Comparison of ENCODE assay signal across 10 cellular contexts in the genomic region with DNA sequence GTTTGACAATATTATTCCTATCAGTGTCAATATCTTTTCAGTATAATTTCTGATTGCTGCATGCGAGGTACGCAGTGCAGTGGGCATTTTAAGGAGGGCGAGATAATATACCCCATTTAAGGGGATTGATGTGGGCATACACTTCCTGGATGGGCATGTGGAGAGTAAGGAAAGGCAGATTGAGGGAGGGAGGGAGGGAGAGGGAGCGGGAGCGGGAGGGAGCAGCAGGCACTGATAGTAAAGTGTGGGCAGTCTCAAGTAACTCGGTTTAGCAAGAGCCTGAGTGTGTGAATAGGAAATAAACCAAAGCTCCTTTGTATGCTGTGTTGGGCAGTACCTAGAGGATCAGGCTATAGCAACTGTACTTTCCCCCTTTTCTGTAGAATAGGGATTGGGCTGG. TPM values are rescaled to one million over a fixed set of nuclear protein-coding genes. Genes with fewer than 3 reads are reported as not detected.
DNase-seq lines count a peak whose midpoint lies in the region; ATAC-seq, FAIRE-seq and TF ChIP-seq lines count a peak whose summit lies in the region.
"Had no signal": no experiment of that assay in that cellular context is flagged by ENCODE, and none has a peak within 500 bp of the region (broad histone marks: within the 10 kb centered on the region; RNA-seq: fewer than 3 reads in every experiment).

No MANE protein-coding gene starts in this region.

- TF ChIP-seq CTCF in HepG2 (CRISPR knock-in tag; IDR thresholded peaks at IDR 0.05): no peak
- no peak for TF ChIP-seq CTCF in right lobe of liver (IDR thresholded peaks at IDR 0.05)
- no peak for TF ChIP-seq CTCF in left lung (IDR thresholded peaks at IDR 0.05)
- no peak for TF ChIP-seq CTCF in upper lobe of right lung (IDR thresholded peaks at IDR 0.05)

- no peaks in the 10 kb centered on the region; a peak in 2 of 5 replicates for H3K36me3 ChIP-seq in HepG2 (replicated peaks in 1 of 2; ENCODE audit: control insufficient read depth in 1 of 2, insufficient read depth in 2 of 2, low read length in 2 of 2)
- no peaks in the 10 kb centered on the region for H3K36me3 ChIP-seq in right lobe of liver
- H3K36me3 ChIP-seq in left lung: no peaks in the 10 kb centered on the region
- no peaks in the 10 kb centered on the region for H3K36me3 ChIP-seq in upper lobe of right lung
- H3K36me3 ChIP-seq: BE2C had no signal

- CTCF ChIA-PET in HepG2 (lab: Yijun Ruan, JAX; ENCODE audit: low intra/inter-chr PET ratio, low total read pairs): no interaction called here

- H3K4me1 ChIP-seq in HepG2 (ENCODE audit: insufficient read depth, low read length): peaks cover 67% of the 10 kb centered on the region
- H3K4me1 ChIP-seq in right lobe of liver: peaks cover 0 to 28% (median 0%) of the 10 kb centered on the region in 4 donors
- peaks cover 14 to 70% of the 10 kb centered on the region in 2 donors for H3K4me1 ChIP-seq in left lung
- peaks cover 53% of the 10 kb centered on the region for H3K4me1 ChIP-seq in upper lobe of right lung
- H3K4me1 ChIP-seq: BE2C had no signal

- peak overlapping the region; percentile 21; the same call in 1 of the 2 replicates for H3K4me2 ChIP-seq in HepG2 (ENCODE audit: low read depth, low read length)

- H3K27ac ChIP-seq in HepG2 (ENCODE audit: extremely low read length, insufficient read depth, low read length) (no peak overlapping the region), right lobe of liver (no peak overlapping the region), left lung (peak overlapping the region in 1 of 2 donors; percentile 6), upper lobe of right lung (peak overlapping the region; percentile 34)

- H3K9me3 ChIP-seq in HepG2 (ENCODE audit: low read length): no peaks in the 10 kb centered on the region
- no peaks in the 10 kb centered on the region for H3K9me3 ChIP-seq in right lobe of liver
- no peaks in the 10 kb centered on the region for H3K9me3 ChIP-seq in left lung
- no peaks in the 10 kb centered on the region for H3K9me3 ChIP-seq in upper lobe of right lung
- H3K9me3 ChIP-seq: BE2C had no signal

- H3K4me3 ChIP-seq in HepG2 (replicated peaks in 1 of 3; ENCODE audit: insufficient read depth in 1 of 3, low read depth in 2 of 3, low read length in 3 of 3) (no peak overlapping the region), right lobe of liver (no peak overlapping the region), left lung (no peak overlapping the region), upper lobe of right lung (no peak overlapping the region)

- TF ChIP-seq RAD21 in HepG2 (CRISPR knock-in tag; IDR thresholded peaks at IDR 0.05): no peak

- in situ Hi-C loops in HepG2 (cut with HindIII; ENCODE audit: extremely low pct_ligation_motif_present, low pct_unique_long_range_greater_than_20kb): no loop called here

- no peak overlapping the region for H2AFZ ChIP-seq in HepG2 (ENCODE audit: low read length)

- TF ChIP-seq POLR2A in HepG2 (IDR thresholded peaks at IDR 0.05; ENCODE audit: insufficient read depth in 1 of 2, low read depth in 2 of 2, low read length in 2 of 2) (no peak), right lobe of liver (IDR thresholded peaks at IDR 0.05) (no peak)

- no peak for FAIRE-seq in HepG2 (lab: Jason Lieb, UNC)

- no peak overlapping the region for H3K9ac ChIP-seq in HepG2 (ENCODE audit: insufficient read depth, low read depth, low read length)

- intact Hi-C loops in HepG2 (cut with micrococcal nuclease; ENCODE audit: unreplicated experiment) (no loop called here), right lobe of liver (cut with DNase I) (no loop called here), left lung (cut with DNase I) (no loop called here), upper lobe of right lung (cut with DNase I) (no loop called here)

- peaks cover 93% of the 10 kb centered on the region for H3K79me2 ChIP-seq in HepG2 (ENCODE audit: insufficient read depth, low read length)

- DNase-seq in HepG2 (ENCODE audit: low spot score) (no peak), right lobe of liver (no peak), astrocyte of the hippocampus (ENCODE audit: low read depth, low spot score) (peak; percentile 20), left lung (no peak), upper lobe of right lung (no peak), SIG-M5 treated with dmso at 0.1 percent for 504 hours (lab: John Stamatoyannopoulos, UW; ENCODE audit: unreplicated experiment) (no peak)
- DNase-seq: BE2C, T-helper 1 cell had no signal

- BruUV-seq in HepG2 (replicated peaks; lab: Mats Ljungman, UMichigan): no TSS peak

- H3K27me3 ChIP-seq in HepG2 (ENCODE audit: control insufficient read depth in 1 of 2, insufficient read depth in 2 of 2, low read length in 2 of 2) (no peaks in the 10 kb centered on the region; a peak in 1 of 5 replicates), right lobe of liver (no peaks in the 10 kb centered on the region), left lung (no peaks in the 10 kb centered on the region), upper lobe of right lung (no peaks in the 10 kb centered on the region)
- H3K27me3 ChIP-seq: BE2C had no signal

- TF ChIP-seq EP300 in HepG2 (IDR thresholded peaks at IDR 0.05; ENCODE audit: low read depth in 2 of 2, low read length in 2 of 2) (no peak), HepG2 (CRISPR knock-in tag; IDR thresholded peaks at IDR 0.05; ENCODE audit: borderline replicate concordance) (no peak)

- ATAC-seq in HepG2: peak; percentile 22; the same call in 2 of the 3 replicates
- ATAC-seq in right lobe of liver: no peak
- ATAC-seq in left lung: peak; percentile 62
- peak; percentile 53 for ATAC-seq in upper lobe of right lung
- ATAC-seq in GM21381 (IDR thresholded peaks at IDR 0.05; ENCODE audit: unreplicated experiment): no peak
- no peak for ATAC-seq in GM21723 (IDR thresholded peaks at IDR 0.05; ENCODE audit: unreplicated experiment)

- 86% methylated on average over 6 of the region's 6 CpGs for WGBS in HepG2 (ENCODE audit: low lambda C conversion rate)
- 73% methylated on average over 6 of the region's 6 CpGs for WGBS in right lobe of liver (ENCODE audit: insufficient coverage, low coverage, low lambda C conversion rate, missing lambda C conversion rate)

- peaks cover 46% of the 10 kb centered on the region for H4K20me1 ChIP-seq in HepG2 (ENCODE audit: insufficient read depth, low read length)

- POLR2A ChIA-PET in HepG2 (lab: Yijun Ruan, JAX): no interaction called here

TF ChIP-seq in HepG2, 621 proteins besides CTCF, POLR2A, EP300 and RAD21 (continues in another document):
- no peak for TF ChIP-seq ZNF878 (CRISPR knock-in tag; IDR thresholded peaks at IDR 0.05)
- TF ChIP-seq ZXDC (CRISPR knock-in tag; IDR thresholded peaks at IDR 0.05): no peak
- no peak for TF ChIP-seq KDM6A (CRISPR knock-in tag; IDR thresholded peaks at IDR 0.05; ENCODE audit: low read depth)
- TF ChIP-seq MYNN (CRISPR knock-in tag; IDR thresholded peaks at IDR 0.05; ENCODE audit: low read depth): no peak
- no peak for TF ChIP-seq CCDC6 (CRISPR knock-in tag; IDR thresholded peaks at IDR 0.05)

RNA-seq across cellular contexts. Expression of gene BPTF, which starts 5.1 kb away (rescaled TPM):
- 43.5 and 73.1 TPM in 2 replicates for total RNA-seq in HepG2 (2016; rRNA removed; fragmentation: Illumina TruSeq; extraction: Trizol)
- total RNA-seq in HepG2 (2016; cell fraction: cytosol; rRNA removed; fragmentation: Illumina TruSeq; extraction: Trizol; ENCODE audit: low read depth): 43.8 and 50.6 TPM in 2 replicates
- 44.3 and 67.7 TPM in 2 replicates for total RNA-seq in HepG2 (2016; cell fraction: insoluble cytoplasmic fraction; rRNA removed; fragmentation: Illumina TruSeq; extraction: Trizol)
- 38.8 and 41.1 TPM in 2 replicates for total RNA-seq in HepG2 (2016; cell fraction: membrane; rRNA removed; fragmentation: Illumina TruSeq; extraction: Trizol)
- total RNA-seq in HepG2 (2016; cell fraction: nucleus; rRNA removed; fragmentation: Illumina TruSeq; extraction: Trizol): 88.3 and 95.6 TPM in 2 replicates
- polyA plus RNA-seq in HepG2 (2011; rRNA removed): 52.9 and 66.1 TPM in 2 replicates
- polyA plus RNA-seq in HepG2 (2011; cell fraction: cytosol; rRNA removed): 28.6 and 29.5 TPM in 2 replicates
- polyA plus RNA-seq in HepG2 (2011; cell fraction: nucleus; rRNA removed): 80.0 and 94.4 TPM in 2 replicates
- polyA plus RNA-seq in HepG2 (2012): 38.6 and 42.7 TPM in 2 replicates
- polyA plus RNA-seq in HepG2 (2016; cell fraction: cytosol; fragmentation: Illumina TruSeq; extraction: Trizol; ENCODE audit: low read depth): 3.2 and 3.5 TPM in 2 replicates
- 59.3 and 75.0 TPM in 2 replicates for polyA plus RNA-seq in HepG2 (2016; cell fraction: insoluble cytoplasmic fraction; fragmentation: Illumina TruSeq; extraction: Trizol; ENCODE audit: low read depth)
- 7.4 and 10.9 TPM in 2 replicates for polyA plus RNA-seq in HepG2 (2016; cell fraction: membrane; fragmentation: Illumina TruSeq; extraction: Trizol; ENCODE audit: low read depth)
- polyA plus RNA-seq in HepG2 (2016; cell fraction: nucleus; fragmentation: Illumina TruSeq; extraction: Trizol; ENCODE audit: insufficient read depth, low read depth): 98.3 and 108 TPM in 2 replicates
- 88.0 and 94.4 TPM in 2 replicates for polyA minus RNA-seq in HepG2 (2011; rRNA and poly(A)+ RNA removed; ENCODE audit: low replicate concordance)
- 57.8 and 66.8 TPM in 2 replicates for polyA minus RNA-seq in HepG2 (2011; cell fraction: cytosol; rRNA and poly(A)+ RNA removed)
- 144 and 152 TPM in 2 replicates for polyA minus RNA-seq in HepG2 (2011; cell fraction: nucleus; rRNA and poly(A)+ RNA removed)
- total RNA-seq in right lobe of liver: 10 to 100 TPM; 25.8 to 35.1 (median 31.3) TPM
- 10 to 100 TPM; 75.4 to 77.6 TPM for total RNA-seq in left lung
- 91.8 TPM for total RNA-seq in upper lobe of right lung

Comparison
In these comparisons a context has a peak if more than half of its experiments do, and no peak if none do; other contexts are left out.
1. ATAC-seq: peak in HepG2 (single experiment), left lung (single experiment) and upper lobe of right lung (single experiment); none in right lobe of liver (0 of 4), GM21381 (single experiment) and GM21723 (single experiment).